Comparison of ENCODE assay signal across 11 cellular contexts in genomic region chr13:51562011-51562671, GRCh38. TPM values are rescaled to one million over a fixed set of nuclear protein-coding genes. Genes with fewer than 3 reads are reported as not detected.
DNase-seq lines count a peak whose midpoint lies in the region; ATAC-seq and TF ChIP-seq lines count a peak whose summit lies in the region.
"Had no signal": no experiment of that assay in that cellular context is flagged by ENCODE, and none has a peak within 500 bp of the region (broad histone marks: within the 10 kb centered on the region; RNA-seq: fewer than 3 reads in every experiment).

No MANE protein-coding gene starts in this region.

- no peaks in the 10 kb centered on the region for H3K9me2 ChIP-seq in Karpas-422 (replicated peaks; ENCODE audit: insufficient read depth, low read length)

- H3K9ac ChIP-seq in Karpas-422 (ENCODE audit: low read length) = no peak overlapping the region

- TF ChIP-seq CTCF in lung (IDR thresholded peaks at IDR 0.05; ENCODE audit: control extremely low read depth, extremely low read depth) = no peak
- TF ChIP-seq CTCF in BE2C (IDR thresholded peaks at IDR 0.05; ENCODE audit: low read depth, low read length) = no peak

- peak; percentile 39 for DNase-seq in Karpas-422
- DNase-seq in lung (ENCODE audit: low spot score) = no peak
- DNase-seq in activated effector memory CD4-positive, alpha-beta T cell treated with anti-CD3 and anti-CD28 coated beads, Interleukin-2, amount 50 U/mL, for 16 hours = no peak
- no peak for DNase-seq in BE2C
- DNase-seq in stimulated activated CD4-positive, alpha-beta T cell treated with anti-CD3 and anti-CD28 coated beads, Interleukin-4, amount 100 ng/mL, for 1 hour = no peak
- DNase-seq: NCI-H1092 treated with DMSO at 0.1 percent for 48 hours, T1000 had no signal

- H3K4me2 ChIP-seq in Karpas-422 (ENCODE audit: low read depth, low read length, poor library complexity, severe bottlenecking) = no peak overlapping the region

- no peaks in the 10 kb centered on the region for H3K79me2 ChIP-seq in Karpas-422 (ENCODE audit: low read length)

- H3K4me3 ChIP-seq in Karpas-422 (ENCODE audit: low read length) (no peak overlapping the region), lung (no peak overlapping the region), BE2C (ENCODE audit: low read depth, low read length) (no peak overlapping the region)
- H3K4me3 ChIP-seq: upper lobe of left lung had no signal

- no peaks in the 10 kb centered on the region for H3K27me3 ChIP-seq in Karpas-422 (ENCODE audit: low read length)
- H3K27me3 ChIP-seq in lung (ENCODE audit: control insufficient read depth, insufficient read depth) = no peaks in the 10 kb centered on the region
- no peaks in the 10 kb centered on the region for H3K27me3 ChIP-seq in BE2C
- H3K27me3 ChIP-seq: upper lobe of left lung had no signal

- ATAC-seq in GM18867 (IDR thresholded peaks at IDR 0.05; ENCODE audit: unreplicated experiment) (peak; percentile 60), GM21737 (IDR thresholded peaks at IDR 0.05; ENCODE audit: unreplicated experiment) (peak; percentile 73), lung (ENCODE audit: insufficient read depth, low FRiP score) (peak; percentile 22), GM19324 (IDR thresholded peaks at IDR 0.05; ENCODE audit: low FRiP score, unreplicated experiment) (no peak)

- no peaks in the 10 kb centered on the region for H4K20me1 ChIP-seq in Karpas-422 (ENCODE audit: insufficient read depth, low read depth, low read length)

- H3K36me3 ChIP-seq in Karpas-422 (ENCODE audit: insufficient read depth, low read length) (no peaks in the 10 kb centered on the region), lung (ENCODE audit: control insufficient read depth in 2 of 2, insufficient read depth in 2 of 2, low read length in 2 of 2) (no peaks in the 10 kb centered on the region), BE2C (no peaks in the 10 kb centered on the region)
- H3K36me3 ChIP-seq: upper lobe of left lung had no signal

- H3K27ac ChIP-seq in Karpas-422 (ENCODE audit: low read length) (no peak overlapping the region), lung (ENCODE audit: low read depth in 1 of 2, low read length in 1 of 2) (peak overlapping the region in 1 of 2 donors; percentile 24)
- H3K27ac ChIP-seq: upper lobe of left lung had no signal

- H3K4me1 ChIP-seq in Karpas-422 (ENCODE audit: low read length) (peaks cover 7% of the 10 kb centered on the region), lung (ENCODE audit: control insufficient read depth in 2 of 2, insufficient read depth in 2 of 2, low read length in 2 of 2) (no peaks in the 10 kb centered on the region), BE2C (no peaks in the 10 kb centered on the region; the same call in 1 of the 2 replicates)

- 61 to 65% methylated on average over 9 of the region's 9 CpGs for WGBS in lung, 2 donors

- H3K9me3 ChIP-seq in Karpas-422 (ENCODE audit: low read length) (no peaks in the 10 kb centered on the region), lung (ENCODE audit: control insufficient read depth in 2 of 2, insufficient read depth in 1 of 2, low read length in 1 of 2) (no peaks in the 10 kb centered on the region), BE2C (no peaks in the 10 kb centered on the region)

- no peak overlapping the region for H2AFZ ChIP-seq in Karpas-422 (ENCODE audit: low read length)

RNA-seq across cellular contexts. Expression of gene WDFY2, which starts 22.1 kb away (rescaled TPM):
- 3.6 and 4.1 TPM in 2 replicates for total RNA-seq in Karpas-422 (2014; rRNA removed; shearing (Covaris generic); ENCODE audit: low replicate concordance)
- 10 to 100 TPM; 16.7 to 27.3 TPM for total RNA-seq in lung
- polyA plus RNA-seq in lung = 1 to 10 TPM; 4.6 to 5.0 TPM
- polyA plus RNA-seq in BE2C (2012; ENCODE audit: insufficient read depth, insufficient read length, low read depth) = 7.4 TPM
